Comparison of ENCODE assay signal across 1 cellular context in genomic region chr4:122692641-122693520, GRCh38.
A peak's percentile ranks its signal among the peaks of the same experiment; 100 is the strongest.
TF ChIP-seq lines count a peak whose summit lies in the region.

No MANE protein-coding gene starts in this region.

TF ChIP-seq in SK-N-SH, 30 proteins besides CTCF, POLR2A, EP300 and RAD21 (continued from another document):
- TF ChIP-seq PBX3 (IDR thresholded peaks at IDR 0.05) (peak; percentile 30; the same call in 1 of the 2 replicates), USF1 (IDR thresholded peaks at IDR 0.05; ENCODE audit: borderline replicate concordance, low read depth) (peak; percentile 48; the same call in 1 of the 2 replicates), POLR2AphosphoS5 (IDR thresholded peaks at IDR 0.05; ENCODE audit: low read depth, low read length) (no peak), EZH2phosphoT487 (IDR thresholded peaks at IDR 0.05; ENCODE audit: borderline replicate concordance, low read depth) (no peak), MEF2A (IDR thresholded peaks at IDR 0.05; ENCODE audit: borderline replicate concordance, low read depth) (0 out of 2 replicates have a peak, but pooled peaks have one; percentile 10), NRF1 (IDR thresholded peaks at IDR 0.05; ENCODE audit: low read depth, low read length) (no peak), JUND (IDR thresholded peaks at IDR 0.05) (peak; percentile 49; the same call in 1 of the 2 replicates), TCF12 (IDR thresholded peaks at IDR 0.05) (peak; percentile 28; the same call in 1 of the 2 replicates), FOXJ3 (CRISPR knock-in tag; IDR thresholded peaks at IDR 0.05) (no peak), RCOR1 (IDR thresholded peaks at IDR 0.05; ENCODE audit: low read length) (no peak), GATA2 (CRISPR knock-in tag; IDR thresholded peaks at IDR 0.05) (no peak), FOSL2 (IDR thresholded peaks at IDR 0.05; ENCODE audit: borderline replicate concordance, low read depth) (peak; percentile 38; the same call in 1 of the 2 replicates)
TF ChIP-seq in SK-N-SH: peak in this region for 7.
